In the genomic region with DNA sequence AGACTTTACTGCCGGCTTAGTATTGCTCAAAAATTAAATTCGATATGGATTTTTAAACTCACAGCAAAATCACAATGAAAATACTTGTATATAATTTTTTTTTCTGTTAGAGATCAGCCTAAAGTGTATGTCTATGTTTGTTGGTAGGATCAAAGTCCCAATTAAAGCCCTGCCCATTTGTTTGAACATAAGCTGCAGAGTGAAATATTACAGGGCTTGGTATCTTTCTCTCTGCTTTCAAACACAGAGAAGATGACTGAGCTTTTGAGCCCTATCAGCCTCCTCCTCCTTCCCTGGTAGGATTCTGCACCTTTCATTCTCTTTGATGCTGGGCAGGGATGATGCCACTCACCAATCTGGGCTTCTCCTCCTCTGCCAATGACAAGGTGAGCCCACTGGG, we compare ENCODE assay signal across 17 cellular contexts.
A peak's percentile ranks its signal among the peaks of the same experiment; 100 is the strongest.
DNase-seq lines count a peak whose midpoint lies in the region; ATAC-seq, FAIRE-seq and TF ChIP-seq lines count a peak whose summit lies in the region.
"Had no signal": no experiment of that assay in that cellular context is flagged by ENCODE, and none has a peak within 500 bp of the region (broad histone marks: within the 10 kb centered on the region; RNA-seq: fewer than 3 reads in every experiment).

No MANE protein-coding gene starts in this region.

- H3K4me1 ChIP-seq in right lobe of liver (no peaks in the 10 kb centered on the region), heart left ventricle (no peaks in the 10 kb centered on the region)
- H3K4me1 ChIP-seq: A549, BLaER1 had no signal

- intact Hi-C loops in left colon (cut with DNase I, micrococcal nuclease): no loop called here
- intact Hi-C loops in right lobe of liver (cut with DNase I): no loop called here
- intact Hi-C loops in heart left ventricle (cut with DNase I): no loop called here

- 60% methylated on average over 2 of the region's 2 CpGs for WGBS in right lobe of liver (ENCODE audit: insufficient coverage, low coverage, low lambda C conversion rate, missing lambda C conversion rate)
- WGBS in heart left ventricle, 4 donors: 75 to 94% (median 85%) methylated on average over 2 of the region's 2 CpGs

- H3K27ac ChIP-seq in right lobe of liver (no peak overlapping the region), heart left ventricle (no peak overlapping the region)
- H3K27ac ChIP-seq: A549, BLaER1, KMS-11 had no signal

- peak; percentile 91 for ATAC-seq in left colon
- ATAC-seq in right lobe of liver: peak; percentile 66 to 79 (median 68)
- ATAC-seq in heart left ventricle: no peak
- ATAC-seq: A549; CD8-positive, alpha-beta T cell; GM12878 had no signal

- H3K36me3 ChIP-seq in right lobe of liver (no peaks in the 10 kb centered on the region), heart left ventricle (no peaks in the 10 kb centered on the region)
- H3K36me3 ChIP-seq: BLaER1 had no signal

- H3K27me3 ChIP-seq in right lobe of liver (no peaks in the 10 kb centered on the region), heart left ventricle (peaks cover 0 to 17% (median 0%) of the 10 kb centered on the region in 9 donors)

- H3K9me3 ChIP-seq in right lobe of liver (no peaks in the 10 kb centered on the region), heart left ventricle (no peaks in the 10 kb centered on the region)
- H3K9me3 ChIP-seq: A549 had no signal

- TF ChIP-seq CTCF in right lobe of liver (IDR thresholded peaks at IDR 0.05): no peak
- no peak for TF ChIP-seq CTCF in heart left ventricle (IDR thresholded peaks at IDR 0.05)

- FAIRE-seq in H54 (lab: Jason Lieb, UNC): no peak
- FAIRE-seq: GM12878, H1 had no signal

- TF ChIP-seq POLR2A in right lobe of liver (IDR thresholded peaks at IDR 0.05) (no peak), H54 (IDR thresholded peaks at IDR 0.05; ENCODE audit: low read depth, low read length) (no peak), heart left ventricle (IDR thresholded peaks at IDR 0.05) (no peak)

- peak; percentile 3 for DNase-seq in SW480 (ENCODE audit: low spot score)
- DNase-seq in left colon: no peak
- DNase-seq in right lobe of liver: no peak
- DNase-seq in H54 (ENCODE audit: insufficient read length, low spot score): no peak
- DNase-seq in DMS 273 treated with DMSO at 0.1 percent for 48 hours (lab: John Stamatoyannopoulos, UW): no peak
- DNase-seq in heart left ventricle: no peak
- no peak for DNase-seq in activated gamma-delta T cell treated with Interleukin-2 at 50 U/mL for 16 hours
- DNase-seq: CD8-positive, alpha-beta T cell; DMS153; DND-41; EL; HCEC 1CT had no signal

- H3K4me3 ChIP-seq in right lobe of liver: no peak overlapping the region
- H3K4me3 ChIP-seq in heart left ventricle: no peak overlapping the region
- H3K4me3 ChIP-seq: A549, BLaER1, GM12878 had no signal

Comparison
In these comparisons a context has a peak if more than half of its experiments do, and no peak if none do; other contexts are left out.
1. ATAC-seq: peak in left colon (single experiment) and right lobe of liver (4 of 4); none in heart left ventricle (0 of 4).